In genomic region chr3:187770224-187770623, GRCh38 we compare ENCODE assay signal across 9 cellular contexts. TPM values are rescaled to one million over a fixed set of nuclear protein-coding genes. Genes with fewer than 3 reads are reported as not detected.
DNase-seq lines count a peak whose midpoint lies in the region; ATAC-seq and TF ChIP-seq lines count a peak whose summit lies in the region.
"Had no signal": no experiment of that assay in that cellular context is flagged by ENCODE, and none has a peak within 500 bp of the region (broad histone marks: within the 10 kb centered on the region; RNA-seq: fewer than 3 reads in every experiment).

No MANE protein-coding gene starts in this region.

- H3K36me3 Mint-ChIP-seq in CD8-positive, alpha-beta memory T cell, result no peaks in the 10 kb centered on the region
- peaks cover 3% of the 10 kb centered on the region for H3K36me3 Mint-ChIP-seq in activated CD4-positive, alpha-beta memory T cell treated with anti-CD3 and anti-CD28 coated beads for 36 hours
- H3K36me3 Mint-ChIP-seq in mesothelial cell of epicardium, result no peaks in the 10 kb centered on the region

- no peaks in the 10 kb centered on the region for H3K9me3 ChIP-seq in CD8-positive, alpha-beta memory T cell (ENCODE audit: low read length)

- H3K27me3 ChIP-seq in CD8-positive, alpha-beta memory T cell (ENCODE audit: insufficient read depth, low read length, poor library complexity, severe bottlenecking), result no peaks in the 10 kb centered on the region

- DNase-seq in CD8-positive, alpha-beta memory T cell, result peak in 2 of 5 donors; percentile 10 to 20
- DNase-seq in activated CD4-positive, alpha-beta memory T cell treated with anti-CD3 and anti-CD28 coated beads for 36 hours, result peak; percentile 63
- DNase-seq in NCI-H2227 treated with DMSO at 0.1 percent for 48 hours (lab: John Stamatoyannopoulos, UW) (no peak), activated gamma-delta T cell treated with Interleukin-2 at 50 U/mL for 16 hours (no peak), mesothelial cell of epicardium (ENCODE audit: low spot score in 2 of 2, unreplicated experiment in 2 of 2) (no peak), epidermal melanocyte (ENCODE audit: insufficient read length, low spot score) (no peak)
- DNase-seq: IMR-90 had no signal

- H3K4me3 ChIP-seq in CD8-positive, alpha-beta memory T cell (ENCODE audit: low read length), result no peak overlapping the region

- H3K4me1 Mint-ChIP-seq in CD8-positive, alpha-beta memory T cell, result peaks cover 14 to 32% (median 26%) of the 10 kb centered on the region in 3 donors
- peaks cover 43% of the 10 kb centered on the region for H3K4me1 Mint-ChIP-seq in activated CD4-positive, alpha-beta memory T cell treated with anti-CD3 and anti-CD28 coated beads for 36 hours (ENCODE audit: low read depth)
- H3K4me1 Mint-ChIP-seq in mesothelial cell of epicardium, result peaks cover 12% of the 10 kb centered on the region

- no peak overlapping the region for H3K4me3 Mint-ChIP-seq in CD8-positive, alpha-beta memory T cell
- peak overlapping the region; percentile 20 for H3K4me3 Mint-ChIP-seq in activated CD4-positive, alpha-beta memory T cell treated with anti-CD3 and anti-CD28 coated beads for 36 hours
- H3K4me3 Mint-ChIP-seq in mesothelial cell of epicardium, result no peak overlapping the region

- CTCF ChIA-PET in CD8-positive, alpha-beta memory T cell (lab: Charles Lee), result no interaction called here
- CTCF ChIA-PET in activated CD4-positive, alpha-beta memory T cell treated with anti-CD3 and anti-CD28 coated beads for 36 hours (lab: Charles Lee), result interaction anchor here (1.2 to 1.8 kb wide), 4 partner anchors 23 to 204 kb away, joined by 3 to 6 read pairs (median 5); no protein-coding TSS in a partner anchor

- H3K9me3 Mint-ChIP-seq in CD8-positive, alpha-beta memory T cell, result no peaks in the 10 kb centered on the region
- no peaks in the 10 kb centered on the region for H3K9me3 Mint-ChIP-seq in activated CD4-positive, alpha-beta memory T cell treated with anti-CD3 and anti-CD28 coated beads for 36 hours
- H3K9me3 Mint-ChIP-seq in mesothelial cell of epicardium, result no peaks in the 10 kb centered on the region

- TF ChIP-seq CTCF in mesothelial cell of epicardium (IDR thresholded peaks at IDR 0.05; ENCODE audit: unreplicated experiment), result no peak

- H3K27ac ChIP-seq in CD8-positive, alpha-beta memory T cell (ENCODE audit: low read depth, low read length), result no peak overlapping the region

- no peaks in the 10 kb centered on the region for H3K36me3 ChIP-seq in CD8-positive, alpha-beta memory T cell (ENCODE audit: insufficient read depth, low read length)

- POLR2A ChIA-PET in CD8-positive, alpha-beta memory T cell (lab: Charles Lee), result no interaction called here
- POLR2A ChIA-PET in activated CD4-positive, alpha-beta memory T cell treated with anti-CD3 and anti-CD28 coated beads for 36 hours (lab: Charles Lee), result interaction anchor here (0.6 to 2.7 kb wide), 7 partner anchors 13 to 514 kb away, joined by 3 to 7 read pairs (median 4); partner anchors contain the start of gene BCL6

- H3K27me3 Mint-ChIP-seq in CD8-positive, alpha-beta memory T cell, result no peaks in the 10 kb centered on the region
- no peaks in the 10 kb centered on the region for H3K27me3 Mint-ChIP-seq in activated CD4-positive, alpha-beta memory T cell treated with anti-CD3 and anti-CD28 coated beads for 36 hours
- no peaks in the 10 kb centered on the region for H3K27me3 Mint-ChIP-seq in mesothelial cell of epicardium (ENCODE audit: low read depth)

- H3K27ac Mint-ChIP-seq in CD8-positive, alpha-beta memory T cell, result peak overlapping the region in 6 of 8 donors; percentile 2 to 53 (median 29)
- peak overlapping the region; percentile 73 for H3K27ac Mint-ChIP-seq in activated CD4-positive, alpha-beta memory T cell treated with anti-CD3 and anti-CD28 coated beads for 36 hours
- H3K27ac Mint-ChIP-seq in mesothelial cell of epicardium, result no peak overlapping the region

- ATAC-seq in GM19043 (IDR thresholded peaks at IDR 0.05; ENCODE audit: low read depth, unreplicated experiment) (peak; percentile 49), HG03103 (IDR thresholded peaks at IDR 0.05; ENCODE audit: low read depth, unreplicated experiment) (peak; percentile 29)

- intact Hi-C loops in activated CD4-positive, alpha-beta memory T cell treated with anti-CD3 and anti-CD28 coated beads for 36 hours (cut with micrococcal nuclease), result loop anchor here (1.0 to 10.0 kb wide), 7 partner anchors 8 to 1145 kb away; no protein-coding TSS in a partner anchor

- peaks cover 15% of the 10 kb centered on the region for H3K4me1 ChIP-seq in CD8-positive, alpha-beta memory T cell (ENCODE audit: insufficient read depth, low read length)

RNA-seq across cellular contexts. Expression of gene BCL6, which starts 25.0 kb away (rescaled TPM):
- total RNA-seq in CD8-positive, alpha-beta memory T cell, result 10 to 100 TPM; 17.1 to 17.2 TPM
- polyA plus RNA-seq in CD8-positive, alpha-beta memory T cell, result 1.8 TPM
- total RNA-seq in activated CD4-positive, alpha-beta memory T cell treated with anti-CD3 and anti-CD28 coated beads for 36 hours, result 10 to 100 TPM; 41.4 to 51.3 TPM
- 29.2 to 32.7 TPM (median 30.6 TPM) in 3 replicates for total RNA-seq in mesothelial cell of epicardium
